ENCODE assay signal across 1 cellular context in genomic region chr18:48838921-48839818, GRCh38.
TF ChIP-seq lines count a peak whose summit lies in the region.

No MANE protein-coding gene starts in this region.

TF ChIP-seq in WTC11, 78 proteins besides CTCF, POLR2A, EP300 and RAD21 (continued from another document):
- TF ChIP-seq TP53 (CRISPR knock-in tag; IDR thresholded peaks at IDR 0.05) (no peak), USF1 (CRISPR knock-in tag; IDR thresholded peaks at IDR 0.05) (no peak), FOXJ3 (CRISPR knock-in tag; IDR thresholded peaks at IDR 0.05; ENCODE audit: borderline replicate concordance) (no peak)
